8 cellular contexts compared by ENCODE assay signal in the genomic region with DNA sequence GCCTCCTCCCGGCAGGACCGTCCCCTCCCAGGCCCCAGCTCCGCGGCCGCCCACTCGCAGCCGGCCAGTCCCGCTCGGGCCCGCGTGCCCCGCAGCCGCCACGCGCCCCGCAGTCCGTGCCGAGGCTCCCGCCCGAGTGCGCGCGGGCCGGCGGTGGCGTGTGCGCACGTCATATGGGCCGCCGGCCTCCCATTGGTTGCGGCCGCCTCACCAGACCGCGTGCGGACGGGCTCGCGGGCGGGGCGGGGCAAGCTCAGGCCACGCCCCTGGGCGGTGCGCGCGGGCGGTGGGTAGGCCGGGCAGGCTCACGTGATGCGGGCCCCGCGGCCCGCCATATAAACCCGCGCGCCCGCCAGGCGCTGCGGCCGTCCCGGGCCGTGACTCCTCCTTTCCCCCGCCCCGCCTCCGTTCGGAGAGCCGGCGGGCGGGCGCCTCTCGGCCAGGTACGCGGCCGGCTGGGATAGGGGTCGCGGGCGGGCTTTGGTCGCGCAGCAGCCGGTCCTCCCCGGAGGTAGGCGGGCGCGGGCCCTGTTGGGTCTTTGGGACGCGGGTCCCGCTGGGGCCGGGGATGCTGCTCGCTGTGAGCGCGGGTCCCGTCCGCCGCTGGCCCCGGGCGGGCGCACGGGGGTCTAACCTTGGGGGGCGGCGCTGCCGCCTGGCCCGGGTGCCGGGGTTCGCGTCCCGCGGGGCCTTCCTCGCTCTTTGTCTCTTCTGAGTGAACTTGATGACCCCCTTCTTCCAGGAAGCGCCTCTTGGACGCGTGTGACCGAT. TPM values are rescaled to one million over a fixed set of nuclear protein-coding genes. Genes with fewer than 3 reads are reported as not detected.
DNase-seq lines count a peak whose midpoint lies in the region; ATAC-seq and TF ChIP-seq lines count a peak whose summit lies in the region.

TSS of gene INSIG1 (plus strand) at position 362 of the 771 bp plus-strand sequence. CDS start at position 770, 408 bp downstream.

- H3K27me3 ChIP-seq in GM23338 (ENCODE audit: insufficient read depth), result no peaks in the 10 kb centered on the region
- no peaks in the 10 kb centered on the region for H3K27me3 ChIP-seq in stomach smooth muscle (ENCODE audit: control insufficient read depth in 1 of 2, insufficient read depth in 2 of 2, low read length in 2 of 2)

- H3K4me1 ChIP-seq in GM23338 (ENCODE audit: insufficient read depth), result peaks cover 39% of the 10 kb centered on the region
- H3K4me1 ChIP-seq in stomach smooth muscle (ENCODE audit: control insufficient read depth, insufficient read depth, low read length), result peaks cover 24% of the 10 kb centered on the region

- peak within 1 kb of the TSS; percentile 87; the same call in 1 of the 2 replicates for H3K27ac ChIP-seq in GM23338 (ENCODE audit: low read depth)
- H3K27ac ChIP-seq in stomach smooth muscle (ENCODE audit: low read length), result peak within 1 kb of the TSS; percentile 71

- H3K4me3 ChIP-seq in GM23338 (peak within 1 kb of the TSS; percentile 87), fibroblast of pulmonary artery (replicated peaks; ENCODE audit: low read depth, low read length) (peak within 1 kb of the TSS; percentile 65), stomach smooth muscle (ENCODE audit: low read length in 2 of 2) (peak within 1 kb of the TSS; percentile 82 to 84)

- 0 out of 2 replicates have a peak within 1 kb of the TSS, but pooled peaks have one; percentile 10 for H2AFZ ChIP-seq in GM23338

- H3K27me3 Mint-ChIP-seq in GM23338 (ENCODE audit: insufficient read depth, low read depth, poor library complexity) (peaks cover 6% of the 10 kb centered on the region), neural crest cell (ENCODE audit: low read depth) (no peaks in the 10 kb centered on the region)

- no peak for TF ChIP-seq CTCF in GM23338 (conservative IDR thresholded peaks at IDR 0.05; ENCODE audit: low read depth in 2 of 2)
- TF ChIP-seq CTCF in fibroblast of pulmonary artery (IDR thresholded peaks at IDR 0.05; ENCODE audit: low read length, missing control alignments), result no peak
- peak; percentile 3 for TF ChIP-seq CTCF in neural crest cell (conservative IDR thresholded peaks at IDR 0.05)

- peak; percentile 92 for DNase-seq in EH (ENCODE audit: low read depth)
- DNase-seq in GM23338 (ENCODE audit: low spot score), result peak; percentile 89
- DNase-seq in LHCN-M2 (ENCODE audit: low read depth), result peak; percentile 94
- DNase-seq in activated T-helper 9 cell treated with anti-CD3 and anti-CD28 coated beads, Interleukin-2, amount 50 U/mL, for 16 hours (ENCODE audit: low read depth), result peak; percentile 89
- DNase-seq in fibroblast of pulmonary artery (ENCODE audit: low read depth), result peak; percentile 95
- peak; percentile 84 for DNase-seq in neural crest cell (ENCODE audit: low read depth, low spot score)

- H3K4me1 Mint-ChIP-seq in GM23338 (peaks cover 33% of the 10 kb centered on the region), neural crest cell (peaks cover 36% of the 10 kb centered on the region)

- H3K4me2 ChIP-seq in GM23338, result peak within 1 kb of the TSS; percentile 98

- peak within 1 kb of the TSS; percentile 66 for H3K27ac Mint-ChIP-seq in GM23338
- peak within 1 kb of the TSS; percentile 96 for H3K27ac Mint-ChIP-seq in neural crest cell (ENCODE audit: unreplicated experiment)

- H3K4me3 Mint-ChIP-seq in GM23338 (peak within 1 kb of the TSS; percentile 88), neural crest cell (peak within 1 kb of the TSS; percentile 95)

- peaks cover 32% of the 10 kb centered on the region for H3K36me3 Mint-ChIP-seq in GM23338 (ENCODE audit: low read depth)
- peaks cover 19% of the 10 kb centered on the region for H3K36me3 Mint-ChIP-seq in neural crest cell (ENCODE audit: low read depth)

- no peaks in the 10 kb centered on the region for H3F3A ChIP-seq in GM23338 (replicated peaks; ENCODE audit: low read depth)

- peaks cover 46% of the 10 kb centered on the region for H3K79me2 ChIP-seq in GM23338 (replicated peaks; ENCODE audit: insufficient read depth)

- peak within 1 kb of the TSS; percentile 65 to 76 for H3K9ac ChIP-seq in stomach smooth muscle (ENCODE audit: low read length in 2 of 2)

- no peaks in the 10 kb centered on the region; the same call in 2 of the 3 replicates for H3K9me3 Mint-ChIP-seq in GM23338
- peaks cover 9% of the 10 kb centered on the region for H3K9me3 Mint-ChIP-seq in neural crest cell

- H3K9me2 ChIP-seq in GM23338 (ENCODE audit: insufficient read depth), result 0 out of 2 replicates have a peak, but pooled peaks cover 5% of the 10 kb centered on the region

- H3K36me3 ChIP-seq in GM23338 (ENCODE audit: insufficient read depth), result peaks cover 12% of the 10 kb centered on the region
- peaks cover 2 to 4% of the 10 kb centered on the region in 2 donors for H3K36me3 ChIP-seq in stomach smooth muscle (ENCODE audit: control insufficient read depth in 2 of 2, insufficient read depth in 2 of 2, low read length in 2 of 2)

- H4K20me1 ChIP-seq in GM23338 (replicated peaks; ENCODE audit: insufficient read depth), result peaks cover 31% of the 10 kb centered on the region

- ATAC-seq in GM23338, result peak; percentile 64

- TF ChIP-seq POLR2A in Raji (IDR thresholded peaks at IDR 0.05; ENCODE audit: insufficient read depth, low read depth, low read length), result peak; percentile 83

- no peaks in the 10 kb centered on the region for H3K9me3 ChIP-seq in stomach smooth muscle (ENCODE audit: control insufficient read depth in 2 of 2, low read length in 2 of 2)

TF ChIP-seq in GM23338, 12 proteins besides CTCF, POLR2A, EP300 and RAD21:
- TF ChIP-seq NANOG (IDR thresholded peaks at IDR 0.05; ENCODE audit: borderline replicate concordance) (no peak), POLR2AphosphoS5 (IDR thresholded peaks at IDR 0.05; ENCODE audit: low read depth) (peak; percentile 73), JUNB (IDR thresholded peaks at IDR 0.05; ENCODE audit: unreplicated experiment) (no peak), CREB1 (CRISPR knock-in tag; IDR thresholded peaks at IDR 0.05; ENCODE audit: low read depth) (peak; percentile 85), ZNF331 (CRISPR knock-in tag; IDR thresholded peaks at IDR 0.05; ENCODE audit: low read depth) (no peak), EZH2 (IDR thresholded peaks at IDR 0.05; ENCODE audit: low read depth, unreplicated experiment) (no peak), ZNF114 (CRISPR knock-in tag; IDR thresholded peaks at IDR 0.05) (no peak), ETS1 (IDR thresholded peaks at IDR 0.05) (no peak)

RNA-seq across cellular contexts. Expression of gene INSIG1, which starts in this region (rescaled TPM):
- 106 and 131 TPM in 2 replicates for total RNA-seq in GM23338 (2014; rRNA removed; shearing (Covaris generic))
- 70.3 and 71.5 TPM in 2 replicates for polyA plus RNA-seq in GM23338 (2016; fragmentation: Nextera tagmentation; extraction: Ambion mirVana)
- total RNA-seq in LHCN-M2 (2014; rRNA removed) (84.6 and 105 TPM in 2 replicates), neural crest cell (80.9 and 81.5 TPM in 2 replicates)
- 63.1 TPM for polyA plus RNA-seq in LHCN-M2 (2012)

Comparison
In these comparisons a context has a peak if more than half of its experiments do, and no peak if none do; other contexts are left out.
1. Peak in every context shown above with its lines: DNase-seq, ATAC-seq, H3K4me3 ChIP-seq and H3K27ac ChIP-seq.